15 cellular contexts compared by ENCODE assay signal in genomic region chr22:33476716-33477115, GRCh38.
DNase-seq lines count a peak whose midpoint lies in the region; TF ChIP-seq lines count a peak whose summit lies in the region.
"Had no signal": no experiment of that assay in that cellular context is flagged by ENCODE, and none has a peak within 500 bp of the region (broad histone marks: within the 10 kb centered on the region; RNA-seq: fewer than 3 reads in every experiment).

No MANE protein-coding gene starts in this region.

- H3K9me3 Mint-ChIP-seq in type B pancreatic cell: no peaks in the 10 kb centered on the region
- H3K9me3 Mint-ChIP-seq: activated T-cell treated with anti-CD3 and anti-CD28 coated beads, Interleukin-2, amount 50 U/mL, for 4 hours had no signal

- DNase-seq in HT-29 (ENCODE audit: low spot score) (peak; percentile 41), kidney tubule cell (ENCODE audit: low spot score) (peak; percentile 56), type B pancreatic cell (ENCODE audit: extremely low spot score, unreplicated experiment) (no peak), GM20000 (ENCODE audit: low spot score) (no peak), dermis blood vessel endothelial cell (no peak)
- no peak for DNase-seq in activated CD4-positive, alpha-beta T cell treated with anti-CD3 and anti-CD28 coated beads for 48 hours
- DNase-seq: activated T-cell treated with anti-CD3 and anti-CD28 coated beads, Interleukin-2, amount 50 U/mL, for 4 hours; CD8-positive, alpha-beta memory T cell; left cardiac atrium; naive thymus-derived CD8-positive, alpha-beta T cell; NCI-H1092; small intestine; stomach had no signal

- peak overlapping the region; percentile 54 for H3K4me3 Mint-ChIP-seq in type B pancreatic cell
- H3K4me3 Mint-ChIP-seq: activated T-cell treated with anti-CD3 and anti-CD28 coated beads, Interleukin-2, amount 50 U/mL, for 4 hours; CD8-positive, alpha-beta memory T cell; naive thymus-derived CD8-positive, alpha-beta T cell had no signal

- H3K4me1 Mint-ChIP-seq in type B pancreatic cell (ENCODE audit: unreplicated experiment): peaks cover 38% of the 10 kb centered on the region
- H3K4me1 Mint-ChIP-seq: CD8-positive, alpha-beta memory T cell; naive thymus-derived CD8-positive, alpha-beta T cell had no signal

- H3K27ac Mint-ChIP-seq in type B pancreatic cell: peak overlapping the region; percentile 83
- H3K27ac Mint-ChIP-seq: naive thymus-derived CD8-positive, alpha-beta T cell had no signal

- no peak for TF ChIP-seq CTCF in WI38 (IDR thresholded peaks at IDR 0.05; ENCODE audit: low read depth, low read length)
- no peak for TF ChIP-seq CTCF in type B pancreatic cell (conservative IDR thresholded peaks at IDR 0.05)
- TF ChIP-seq CTCF in GM20000 (IDR thresholded peaks at IDR 0.05; ENCODE audit: extremely low read depth, missing control alignments): no peak

- H3K4me3 ChIP-seq in WI38 (ENCODE audit: low read depth, low read length): peak overlapping the region; percentile 32
- H3K4me3 ChIP-seq: ascending aorta, stomach had no signal

- H3K36me3 Mint-ChIP-seq in type B pancreatic cell: no peaks in the 10 kb centered on the region
- H3K36me3 Mint-ChIP-seq: CD8-positive, alpha-beta memory T cell; naive thymus-derived CD8-positive, alpha-beta T cell had no signal

- H3K27me3 Mint-ChIP-seq in type B pancreatic cell: no peaks in the 10 kb centered on the region
- H3K27me3 Mint-ChIP-seq: CD8-positive, alpha-beta memory T cell had no signal

Comparison
In these comparisons a context has a peak if more than half of its experiments do, and no peak if none do; other contexts are left out.
1. DNase-seq: peak in HT-29 (single experiment) and kidney tubule cell (single experiment); none in type B pancreatic cell (single experiment), GM20000 (single experiment), dermis blood vessel endothelial cell (single experiment) and activated CD4-positive, alpha-beta T cell treated with anti-CD3 and anti-CD28 coated beads for 48 hours (single experiment).